ENCODE assay signal across 8 cellular contexts in genomic region chr7:139360210-139360947, GRCh38. TPM values are rescaled to one million over a fixed set of nuclear protein-coding genes. Genes with fewer than 3 reads are reported as not detected.
DNase-seq lines count a peak whose midpoint lies in the region; ATAC-seq and TF ChIP-seq lines count a peak whose summit lies in the region.

No MANE protein-coding gene starts in this region.

- H3K27me3 ChIP-seq in KMS-11 (ENCODE audit: insufficient read depth, low read depth) (no peaks in the 10 kb centered on the region), esophagus muscularis mucosa (no peaks in the 10 kb centered on the region), muscle layer of duodenum (ENCODE audit: low read depth, low read length) (no peaks in the 10 kb centered on the region)

- peaks cover 67% of the 10 kb centered on the region for H3K4me1 Mint-ChIP-seq in activated T-cell treated with anti-CD3 and anti-CD28 coated beads, Interleukin-2, amount 50 U/mL, for 72 hours (ENCODE audit: low read depth)

- peak; percentile 30 for TF ChIP-seq POLR2A in esophagus muscularis mucosa (IDR thresholded peaks at IDR 0.05; ENCODE audit: low read depth)

- DNase-seq in DMS79 treated with DMSO at 0.1 percent for 48 hours (lab: John Stamatoyannopoulos, UW) (peak; percentile 95), esophagus muscularis mucosa (ENCODE audit: extremely low spot score) (peak; percentile 99)
- peak; percentile 99 for DNase-seq in activated T-cell treated with anti-CD3 and anti-CD28 coated beads, Interleukin-2, amount 50 U/mL, for 72 hours
- peak; percentile 93 to 94 for DNase-seq in stimulated activated CD8-positive, alpha-beta memory T cell treated with anti-CD3 and anti-CD28 coated beads, Interleukin-7, amount 100 ng/mL, for 1 hour (ENCODE audit: low read depth in 2 of 2)

- H3K4me1 ChIP-seq in KMS-11 (ENCODE audit: low read depth, poor library complexity, severe bottlenecking) (peaks cover 56% of the 10 kb centered on the region), esophagus muscularis mucosa (peaks cover 35 to 56% (median 50%) of the 10 kb centered on the region in 4 donors), muscle layer of duodenum (ENCODE audit: control insufficient read depth in 1 of 2, insufficient read depth in 2 of 2, low read length in 2 of 2) (peaks cover 13 to 40% of the 10 kb centered on the region in 2 donors)

- no peaks in the 10 kb centered on the region for H3K9me3 ChIP-seq in esophagus muscularis mucosa
- H3K9me3 ChIP-seq in muscle layer of duodenum (ENCODE audit: control insufficient read depth in 1 of 2, low read length in 2 of 2), result no peaks in the 10 kb centered on the region

- H3K9ac ChIP-seq in KMS-11, result peak overlapping the region; percentile 94

- TF ChIP-seq EP300 in esophagus muscularis mucosa (IDR thresholded peaks at IDR 0.05), result no peak

- peak overlapping the region; percentile 5; the same call in 1 of the 2 replicates for H2AFZ ChIP-seq in KMS-11 (ENCODE audit: low read depth)

- H3K4me3 Mint-ChIP-seq in activated T-cell treated with anti-CD3 and anti-CD28 coated beads, Interleukin-2, amount 50 U/mL, for 72 hours, result peak overlapping the region; percentile 97

- peak; percentile 68 for ATAC-seq in GM21737 (IDR thresholded peaks at IDR 0.05; ENCODE audit: unreplicated experiment)
- ATAC-seq in activated T-cell treated with anti-CD3 and anti-CD28 coated beads, Interleukin-2, amount 50 U/mL, for 72 hours (replicated peaks in 1 of 2), result peak; percentile 80 to 82

- no peaks in the 10 kb centered on the region; the same call in 1 of the 2 replicates for H3K36me3 ChIP-seq in KMS-11 (ENCODE audit: insufficient read depth)
- H3K36me3 ChIP-seq in esophagus muscularis mucosa, result peaks cover 0 to 1% (median 0%) of the 10 kb centered on the region in 4 donors
- peaks cover 6 to 10% of the 10 kb centered on the region in 2 donors for H3K36me3 ChIP-seq in muscle layer of duodenum (ENCODE audit: control insufficient read depth in 1 of 2, insufficient read depth in 2 of 2, low read length in 2 of 2)

- H3K27me3 Mint-ChIP-seq in activated T-cell treated with anti-CD3 and anti-CD28 coated beads, Interleukin-2, amount 50 U/mL, for 72 hours (ENCODE audit: low read depth), result no peaks in the 10 kb centered on the region

- peak overlapping the region; percentile 96 for H3K27ac ChIP-seq in KMS-11
- peak overlapping the region; percentile 97 to 100 (median 100) for H3K27ac ChIP-seq in esophagus muscularis mucosa (replicated peaks in 1 of 4)
- H3K27ac ChIP-seq in muscle layer of duodenum (ENCODE audit: low read length), result peak overlapping the region; percentile 88

- H4K20me1 ChIP-seq in KMS-11 (ENCODE audit: insufficient read depth), result peaks cover 23% of the 10 kb centered on the region

- intact Hi-C loops in esophagus muscularis mucosa (cut with DNase I), result no loop called here

- H3K36me3 Mint-ChIP-seq in activated T-cell treated with anti-CD3 and anti-CD28 coated beads, Interleukin-2, amount 50 U/mL, for 72 hours (ENCODE audit: insufficient read depth in 2 of 2), result peaks cover 13 to 31% of the 10 kb centered on the region in 2 donors

- peak overlapping the region; percentile 96 for H3K4me2 ChIP-seq in KMS-11

- peaks cover 61% of the 10 kb centered on the region for H3K79me2 ChIP-seq in KMS-11 (ENCODE audit: insufficient read depth, low read depth)

- H3K4me3 ChIP-seq in KMS-11 (IDR thresholded peaks at IDR 0.05; ENCODE audit: insufficient read depth, low read depth, low read length) (peak overlapping the region; percentile 36), esophagus muscularis mucosa (peak overlapping the region; percentile 78 to 100 (median 94)), muscle layer of duodenum (ENCODE audit: low read depth in 1 of 2, low read length in 2 of 2) (peak overlapping the region; percentile 94 to 97)

- H3K9me3 Mint-ChIP-seq in activated T-cell treated with anti-CD3 and anti-CD28 coated beads, Interleukin-2, amount 50 U/mL, for 72 hours, result no peaks in the 10 kb centered on the region

- H3K27ac Mint-ChIP-seq in activated T-cell treated with anti-CD3 and anti-CD28 coated beads, Interleukin-2, amount 50 U/mL, for 72 hours, result peak overlapping the region; percentile 98

- WGBS in esophagus muscularis mucosa, result 0% methylated on average over 23 of the region's 47 CpGs

- TF ChIP-seq CTCF in KMS-11 (conservative IDR thresholded peaks at IDR 0.05; ENCODE audit: low read depth, low read length), result no peak
- no peak for TF ChIP-seq CTCF in esophagus muscularis mucosa (IDR thresholded peaks at IDR 0.05)

TF ChIP-seq in PFSK-1, 5 proteins besides CTCF, POLR2A, EP300 and RAD21:
- TF ChIP-seq TAF1 (IDR thresholded peaks at IDR 0.05; ENCODE audit: borderline replicate concordance, insufficient read depth, low read length) (peak; percentile 44; the same call in 1 of the 2 replicates), SIN3A (IDR thresholded peaks at IDR 0.05; ENCODE audit: borderline replicate concordance, insufficient read depth, low read length) (no peak), REST (IDR thresholded peaks at IDR 0.05; ENCODE audit: insufficient read depth in 1 of 2, low read depth in 2 of 2, low read length in 2 of 2) (0 out of 4 replicates have a peak, but pooled peaks of 1 of the 2 experiments have one; percentile 6), POLR2AphosphoS5 (IDR thresholded peaks at IDR 0.05; ENCODE audit: low read depth, low read length) (peak; percentile 60; the same call in 1 of the 2 replicates)

RNA-seq across cellular contexts. Expression of gene LUC7L2, which starts 0.7 kb away (rescaled TPM):
- 131 TPM for polyA plus RNA-seq in PFSK-1 (2012; ENCODE audit: insufficient read length, low read depth)
- total RNA-seq in activated T-cell treated with anti-CD3 and anti-CD28 coated beads, Interleukin-2, amount 50 U/mL, for 72 hours, result 100 to 1,000 TPM; 178 to 217 TPM
- total RNA-seq in esophagus muscularis mucosa, result 10 to 100 TPM; 56.0 to 63.7 (median 58.3) TPM

RNA-seq across cellular contexts. Expression of gene FMC1, which starts 19.2 kb away (rescaled TPM):
- polyA plus RNA-seq in PFSK-1 (2012; ENCODE audit: insufficient read length, low read depth), result 42.9 TPM
- total RNA-seq in activated T-cell treated with anti-CD3 and anti-CD28 coated beads, Interleukin-2, amount 50 U/mL, for 72 hours, result 10 to 100 TPM in 1 of 2 donors, 1 to 10 TPM in 1; 7.8 to 15.9 TPM
- total RNA-seq in esophagus muscularis mucosa, result 10 to 100 TPM; 17.4 to 26.4 (median 19.7) TPM

Comparison
In these comparisons a context has a peak if more than half of its experiments do, and no peak if none do; other contexts are left out.
1. Peak in every context shown above with its lines: DNase-seq, ATAC-seq, H3K4me3 ChIP-seq and H3K27ac ChIP-seq.
2. H3K4me3 ChIP-seq: peak in every context shown above with its lines; median percentile 96 in muscle layer of duodenum; 94 in esophagus muscularis mucosa; 36 in KMS-11.